Comparison of ENCODE assay signal across 7 cellular contexts in the genomic region with DNA sequence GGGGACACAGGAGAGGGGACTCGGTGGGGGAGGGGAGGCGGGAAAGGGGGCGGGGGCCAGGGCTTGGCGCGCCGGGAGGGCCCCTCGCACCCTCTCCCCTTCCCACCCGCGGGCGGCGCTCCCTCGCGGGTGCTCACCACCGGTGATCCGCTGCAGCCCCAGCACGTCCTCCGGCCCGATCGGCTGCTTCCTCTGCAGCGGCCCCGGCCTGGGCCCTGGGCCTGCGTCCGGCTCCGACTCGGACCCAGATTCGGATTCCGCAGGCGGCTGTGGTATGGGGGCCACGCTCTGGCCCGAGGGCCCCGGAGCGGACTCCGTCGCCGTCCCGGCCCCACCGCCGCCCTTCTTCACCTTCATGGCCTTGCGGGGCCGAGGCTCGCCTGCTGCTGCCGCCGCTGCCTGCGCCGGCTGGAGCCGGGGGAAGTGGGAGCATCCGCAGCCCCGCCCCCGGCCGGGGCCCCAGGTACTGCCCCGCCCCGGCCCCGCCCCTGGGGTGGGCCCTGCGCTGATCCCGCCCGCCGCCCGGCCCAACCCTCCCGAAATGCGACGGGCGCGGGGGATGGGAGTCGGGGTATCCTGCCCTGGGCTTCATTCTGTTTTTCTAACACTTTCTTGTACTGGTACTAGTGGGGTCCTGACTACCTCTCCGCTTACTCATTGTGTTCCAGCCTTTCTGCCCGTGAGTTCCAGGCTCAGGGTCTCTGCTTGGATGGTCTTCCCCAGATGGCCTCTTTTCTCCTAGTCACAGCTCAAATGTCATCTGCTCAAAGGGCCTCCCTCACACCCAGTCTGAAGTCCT. TPM values are rescaled to one million over a fixed set of nuclear protein-coding genes. Genes with fewer than 3 reads are reported as not detected.
DNase-seq lines count a peak whose midpoint lies in the region; ATAC-seq, FAIRE-seq and TF ChIP-seq lines count a peak whose summit lies in the region.

A gene (minus strand): TSS at position 424 of the 799 bp plus-strand sequence. CDS start 67 bp downstream, at position 357.

- POLR2A ChIA-PET in activated CD4-positive, alpha-beta T cell treated with anti-CD3 and anti-CD28 coated beads, Interleukin-2, amount 10 ng/mL, durations not matched to agents 7 days and 5 days (lab: Charles Lee) = no interaction called here
- POLR2A ChIA-PET in HepG2 (lab: Yijun Ruan, JAX) = interaction anchor here (0.8 to 1.5 kb wide), 4 partner anchors 18 to 154 kb away, joined by 3 to 8 read pairs (median 4); a partner anchor contains a TSS

- H3K9ac ChIP-seq in HepG2 (ENCODE audit: insufficient read depth, low read depth, low read length) = peak within 1 kb of the TSS; percentile 74

- H3K27ac Mint-ChIP-seq in activated CD4-positive, alpha-beta T cell treated with anti-CD3 and anti-CD28 coated beads, Interleukin-2, amount 10 ng/mL, durations not matched to agents 7 days and 5 days = peak within 1 kb of the TSS; percentile 91
- H3K27ac Mint-ChIP-seq in dendritic cell treated with granulocyte-macrophage colony-stimulating factor and Interleukin-4, amounts not matched to agents 40 ng/mL and 50 ng/mL, for 4 days = peak within 1 kb of the TSS; percentile 81

- WGBS in HepG2 (ENCODE audit: low lambda C conversion rate) = 16% methylated on average over 4 of the region's 66 CpGs

- CTCF ChIA-PET in activated CD4-positive, alpha-beta T cell treated with anti-CD3 and anti-CD28 coated beads, Interleukin-2, amount 10 ng/mL, durations not matched to agents 7 days and 5 days (lab: Charles Lee) = interaction anchor here (0.5 to 1.6 kb wide), 3 partner anchors 23 to 100 kb away, joined by 3 to 8 read pairs (median 4); no protein-coding TSS in a partner anchor
- CTCF ChIA-PET in HepG2 (lab: Yijun Ruan, JAX; ENCODE audit: low intra/inter-chr PET ratio, low total read pairs) = no interaction called here

- peaks cover 42% of the 10 kb centered on the region for H3K4me1 ChIP-seq in HepG2 (ENCODE audit: insufficient read depth, low read length)

- H3K36me3 Mint-ChIP-seq in activated CD4-positive, alpha-beta T cell treated with anti-CD3 and anti-CD28 coated beads, Interleukin-2, amount 10 ng/mL, durations not matched to agents 7 days and 5 days (ENCODE audit: low read depth) = peaks cover 39% of the 10 kb centered on the region
- peaks cover 69% of the 10 kb centered on the region for H3K36me3 Mint-ChIP-seq in dendritic cell treated with granulocyte-macrophage colony-stimulating factor and Interleukin-4, amounts not matched to agents 40 ng/mL and 50 ng/mL, for 4 days (ENCODE audit: low read depth)

- TF ChIP-seq CTCF in HepG2 (CRISPR knock-in tag; IDR thresholded peaks at IDR 0.05) = no peak

- H3K27me3 Mint-ChIP-seq in activated CD4-positive, alpha-beta T cell treated with anti-CD3 and anti-CD28 coated beads, Interleukin-2, amount 10 ng/mL, durations not matched to agents 7 days and 5 days = no peaks in the 10 kb centered on the region
- no peaks in the 10 kb centered on the region for H3K27me3 Mint-ChIP-seq in dendritic cell treated with granulocyte-macrophage colony-stimulating factor and Interleukin-4, amounts not matched to agents 40 ng/mL and 50 ng/mL, for 4 days

- no peaks in the 10 kb centered on the region for H3K27me3 ChIP-seq in HepG2 (ENCODE audit: control insufficient read depth in 1 of 2, insufficient read depth in 2 of 2, low read length in 2 of 2)

- no peaks in the 10 kb centered on the region for H3K9me3 ChIP-seq in HepG2 (ENCODE audit: low read length)

- H3K4me2 ChIP-seq in HepG2 (ENCODE audit: low read depth, low read length) = peak within 1 kb of the TSS; percentile 92

- peak within 1 kb of the TSS; percentile 84 for H3K4me3 Mint-ChIP-seq in activated CD4-positive, alpha-beta T cell treated with anti-CD3 and anti-CD28 coated beads, Interleukin-2, amount 10 ng/mL, durations not matched to agents 7 days and 5 days
- H3K4me3 Mint-ChIP-seq in dendritic cell treated with granulocyte-macrophage colony-stimulating factor and Interleukin-4, amounts not matched to agents 40 ng/mL and 50 ng/mL, for 4 days = peak within 1 kb of the TSS; percentile 90

- FAIRE-seq in HepG2 (lab: Jason Lieb, UNC) = no peak

- H3K9me3 Mint-ChIP-seq in activated CD4-positive, alpha-beta T cell treated with anti-CD3 and anti-CD28 coated beads, Interleukin-2, amount 10 ng/mL, durations not matched to agents 7 days and 5 days = no peaks in the 10 kb centered on the region
- no peaks in the 10 kb centered on the region for H3K9me3 Mint-ChIP-seq in dendritic cell treated with granulocyte-macrophage colony-stimulating factor and Interleukin-4, amounts not matched to agents 40 ng/mL and 50 ng/mL, for 4 days

- H3K36me3 ChIP-seq in HepG2 (replicated peaks in 1 of 2; ENCODE audit: control insufficient read depth in 1 of 2, insufficient read depth in 2 of 2, low read length in 2 of 2) = peaks cover 12 to 33% of the 10 kb centered on the region in 2 experiments

- H3K27ac ChIP-seq in HepG2 (ENCODE audit: extremely low read length, insufficient read depth, low read length) = no peak within 1 kb of the TSS

- no TSS peak for BruUV-seq in HepG2 (replicated peaks; lab: Mats Ljungman, UMichigan)

- in situ Hi-C loops in HepG2 (cut with HindIII; ENCODE audit: extremely low pct_ligation_motif_present, low pct_unique_long_range_greater_than_20kb) = no loop called here

- peak; percentile 53 for DNase-seq in NCI-H345 treated with DMSO at 0.1 percent for 48 hours (lab: John Stamatoyannopoulos, UW; ENCODE audit: unreplicated experiment)
- DNase-seq in activated CD4-positive, alpha-beta T cell treated with anti-CD3 and anti-CD28 coated beads, Interleukin-2, amount 10 ng/mL, durations not matched to agents 7 days and 5 days = peak; percentile 76
- DNase-seq in HepG2 (ENCODE audit: low spot score) = peak; percentile 38
- peak; percentile 73 to 82 for DNase-seq in stimulated activated CD4-positive, alpha-beta T cell treated with anti-CD3 and anti-CD28 coated beads, Interleukin-2, amount 100 ng/mL, for 48 hours

- TF ChIP-seq EP300 in HepG2 (IDR thresholded peaks at IDR 0.05; ENCODE audit: low read depth in 2 of 2, low read length in 2 of 2) (no peak), HepG2 (CRISPR knock-in tag; IDR thresholded peaks at IDR 0.05; ENCODE audit: borderline replicate concordance) (no peak)

- no peaks in the 10 kb centered on the region for H3K79me2 ChIP-seq in HepG2 (ENCODE audit: insufficient read depth, low read length)

- intact Hi-C loops in dendritic cell treated with granulocyte-macrophage colony-stimulating factor and Interleukin-4, amounts not matched to agents 40 ng/mL and 50 ng/mL, for 4 days (cut with micrococcal nuclease) = loop anchor here (5.0 kb wide), 1 partner anchor 60 kb away; a partner anchor contains a TSS
- intact Hi-C loops in HepG2 (cut with micrococcal nuclease; ENCODE audit: unreplicated experiment) = no loop called here

- H2AFZ ChIP-seq in HepG2 (ENCODE audit: low read length) = peak within 1 kb of the TSS; percentile 66

- peak within 1 kb of the TSS; percentile 75 to 88 (median 85) for H3K4me3 ChIP-seq in HepG2 (replicated peaks in 1 of 3; ENCODE audit: insufficient read depth in 1 of 3, low read depth in 2 of 3, low read length in 3 of 3)

- H3K4me1 Mint-ChIP-seq in activated CD4-positive, alpha-beta T cell treated with anti-CD3 and anti-CD28 coated beads, Interleukin-2, amount 10 ng/mL, durations not matched to agents 7 days and 5 days = peaks cover 51% of the 10 kb centered on the region
- H3K4me1 Mint-ChIP-seq in dendritic cell treated with granulocyte-macrophage colony-stimulating factor and Interleukin-4, amounts not matched to agents 40 ng/mL and 50 ng/mL, for 4 days (ENCODE audit: low read depth) = peaks cover 54% of the 10 kb centered on the region

- no peaks in the 10 kb centered on the region for H4K20me1 ChIP-seq in HepG2 (ENCODE audit: insufficient read depth, low read length)

- ATAC-seq in GM18498 (IDR thresholded peaks at IDR 0.05; ENCODE audit: unreplicated experiment) (peak; percentile 74), HG02973 (IDR thresholded peaks at IDR 0.05; ENCODE audit: unreplicated experiment) (peak; percentile 44), HepG2 (peak; percentile 89)

- no peak for TF ChIP-seq RAD21 in HepG2 (CRISPR knock-in tag; IDR thresholded peaks at IDR 0.05)

- TF ChIP-seq POLR2A in HepG2 (IDR thresholded peaks at IDR 0.05; ENCODE audit: insufficient read depth in 1 of 2, low read depth in 2 of 2, low read length in 2 of 2) = peak; percentile 56 to 70

TF ChIP-seq in HepG2, 621 proteins besides CTCF, POLR2A, EP300 and RAD21 (continues in another document):
- TF ChIP-seq YY1 (IDR thresholded peaks at IDR 0.05; ENCODE audit: insufficient read depth, insufficient replicate concordance, low read depth, low read length) (no peak), ARHGAP35 (CRISPR knock-in tag; IDR thresholded peaks at IDR 0.05; ENCODE audit: borderline replicate concordance) (0 out of 2 replicates have a peak, but pooled peaks have one; percentile 31), PTBP1 (IDR thresholded peaks at IDR 0.05; ENCODE audit: low read depth, low read length, poor library complexity, severe bottlenecking) (no peak), RARA (CRISPR knock-in tag; IDR thresholded peaks at IDR 0.05) (no peak)

RNA-seq across cellular contexts. Expression of the gene that starts here (rescaled TPM):
- 10 to 100 TPM; 38.6 to 46.6 TPM for total RNA-seq in activated CD4-positive, alpha-beta T cell treated with anti-CD3 and anti-CD28 coated beads, Interleukin-2, amount 10 ng/mL, durations not matched to agents 7 days and 5 days
- 7.8 and 10.4 TPM in 2 replicates for total RNA-seq in HepG2 (2016; rRNA removed; fragmentation: Illumina TruSeq; extraction: Trizol)
- 5.0 and 5.9 TPM in 2 replicates for total RNA-seq in HepG2 (2016; cell fraction: cytosol; rRNA removed; fragmentation: Illumina TruSeq; extraction: Trizol; ENCODE audit: low read depth)
- 8.0 and 10.9 TPM in 2 replicates for total RNA-seq in HepG2 (2016; cell fraction: insoluble cytoplasmic fraction; rRNA removed; fragmentation: Illumina TruSeq; extraction: Trizol)
- 7.4 and 9.1 TPM in 2 replicates for total RNA-seq in HepG2 (2016; cell fraction: membrane; rRNA removed; fragmentation: Illumina TruSeq; extraction: Trizol)
- 9.3 and 10.1 TPM in 2 replicates for total RNA-seq in HepG2 (2016; cell fraction: nucleus; rRNA removed; fragmentation: Illumina TruSeq; extraction: Trizol)
- 57.6 and 63.1 TPM in 2 replicates for polyA plus RNA-seq in HepG2 (2011; rRNA removed)
- polyA plus RNA-seq in HepG2 (2011; cell fraction: cytosol; rRNA removed) = 25.1 and 34.9 TPM in 2 replicates
- 72.7 and 85.1 TPM in 2 replicates for polyA plus RNA-seq in HepG2 (2011; cell fraction: nucleus; rRNA removed)
- 7.3 and 9.0 TPM in 2 replicates for polyA plus RNA-seq in HepG2 (2012)
- 6.0 and 6.7 TPM in 2 replicates for polyA plus RNA-seq in HepG2 (2016; cell fraction: cytosol; fragmentation: Illumina TruSeq; extraction: Trizol; ENCODE audit: low read depth)
- 12.0 and 13.5 TPM in 2 replicates for polyA plus RNA-seq in HepG2 (2016; cell fraction: insoluble cytoplasmic fraction; fragmentation: Illumina TruSeq; extraction: Trizol; ENCODE audit: low read depth)
- 9.2 and 10.9 TPM in 2 replicates for polyA plus RNA-seq in HepG2 (2016; cell fraction: membrane; fragmentation: Illumina TruSeq; extraction: Trizol; ENCODE audit: low read depth)
- polyA plus RNA-seq in HepG2 (2016; cell fraction: nucleus; fragmentation: Illumina TruSeq; extraction: Trizol; ENCODE audit: insufficient read depth, low read depth) = 18.0 and 19.4 TPM in 2 replicates
- polyA minus RNA-seq in HepG2 (2011; rRNA and poly(A)+ RNA removed; ENCODE audit: low replicate concordance) = 33.6 and 62.8 TPM in 2 replicates
- 6.5 and 12.7 TPM in 2 replicates for polyA minus RNA-seq in HepG2 (2011; cell fraction: cytosol; rRNA and poly(A)+ RNA removed)
- 30.0 and 33.3 TPM in 2 replicates for polyA minus RNA-seq in HepG2 (2011; cell fraction: nucleus; rRNA and poly(A)+ RNA removed)
